Comparison of ENCODE assay signal across 9 cellular contexts in genomic region chrX:22800360-22800759, GRCh38.
DNase-seq lines count a peak whose midpoint lies in the region; ATAC-seq and TF ChIP-seq lines count a peak whose summit lies in the region.
"Had no signal": no experiment of that assay in that cellular context is flagged by ENCODE, and none has a peak within 500 bp of the region (broad histone marks: within the 10 kb centered on the region; RNA-seq: fewer than 3 reads in every experiment).

No MANE protein-coding gene starts in this region.

- H3K9me2 ChIP-seq in GM23338 (ENCODE audit: insufficient read depth): no peaks in the 10 kb centered on the region
- no peaks in the 10 kb centered on the region for H3K9me2 ChIP-seq in PC-9 (ENCODE audit: insufficient read depth)

- POLR2A ChIA-PET in PC-9 (lab: Charles Lee; ENCODE audit: unreplicated experiment): interaction anchor here (0.6 kb wide), 1 partner anchor 1017 kb away, joined by 4 read pairs; no protein-coding TSS in a partner anchor

- ATAC-seq in GM23338: no peak
- no peak for ATAC-seq in stimulated activated naive B cell treated with anti-CD40 and anti-IgM and Interleukin-4, amounts not matched to agents 10 μg/mL and 1 μg/mL and 100 μg/mL, for 72 hours (replicated peaks)
- ATAC-seq in HG03097 (IDR thresholded peaks at IDR 0.05; ENCODE audit: low FRiP score, unreplicated experiment): no peak

- CTCF ChIA-PET in PC-9 (lab: Charles Lee): interaction anchor here (0.6 kb wide), 1 partner anchor 223 kb away, joined by 3 read pairs; no protein-coding TSS in a partner anchor

- H3K79me2 ChIP-seq in GM23338 (replicated peaks; ENCODE audit: insufficient read depth) (no peaks in the 10 kb centered on the region), PC-9 (ENCODE audit: low read depth) (no peaks in the 10 kb centered on the region)

- no peak for TF ChIP-seq CTCF in GM23338 (conservative IDR thresholded peaks at IDR 0.05; ENCODE audit: low read depth in 2 of 2)
- no peak for TF ChIP-seq CTCF in PC-9 (conservative IDR thresholded peaks at IDR 0.05)

- no peaks in the 10 kb centered on the region; the same call in 2 of the 3 replicates for H3K9me3 Mint-ChIP-seq in GM23338
- H3K9me3 Mint-ChIP-seq in stimulated activated naive B cell treated with anti-CD40 and anti-IgM and Interleukin-4, amounts not matched to agents 10 μg/mL and 1 μg/mL and 100 μg/mL, for 72 hours: no peaks in the 10 kb centered on the region

- H2AFZ ChIP-seq in GM23338 (no peak overlapping the region), PC-9 (no peak overlapping the region)

- H3K27ac Mint-ChIP-seq in GM23338: peak overlapping the region; percentile 92
- H3K27ac Mint-ChIP-seq in stimulated activated naive B cell treated with anti-CD40 and anti-IgM and Interleukin-4, amounts not matched to agents 10 μg/mL and 1 μg/mL and 100 μg/mL, for 72 hours: no peak overlapping the region
- H3K27ac Mint-ChIP-seq: activated naive CD8-positive, alpha-beta T cell had no signal

- H3K4me3 ChIP-seq in GM23338 (no peak overlapping the region), PC-9 (no peak overlapping the region), skeletal muscle satellite cell (ENCODE audit: low read length) (no peak overlapping the region)

- H3K9ac ChIP-seq in skeletal muscle satellite cell (ENCODE audit: low read depth, low read length): no peak overlapping the region

- H3F3A ChIP-seq in GM23338 (replicated peaks; ENCODE audit: low read depth): no peaks in the 10 kb centered on the region
- H3F3A ChIP-seq in PC-9 (ENCODE audit: insufficient read depth, low read depth): no peaks in the 10 kb centered on the region; the same call in 1 of the 2 replicates

- H3K36me3 Mint-ChIP-seq in GM23338 (ENCODE audit: low read depth): no peaks in the 10 kb centered on the region
- no peaks in the 10 kb centered on the region for H3K36me3 Mint-ChIP-seq in stimulated activated naive B cell treated with anti-CD40 and anti-IgM and Interleukin-4, amounts not matched to agents 10 μg/mL and 1 μg/mL and 100 μg/mL, for 72 hours
- H3K36me3 Mint-ChIP-seq: activated naive CD8-positive, alpha-beta T cell had no signal

- no peak overlapping the region for H3K4me2 ChIP-seq in GM23338
- H3K4me2 ChIP-seq in PC-9: peak overlapping the region; percentile 16; the same call in 1 of the 2 replicates
- H3K4me2 ChIP-seq in skeletal muscle satellite cell (ENCODE audit: low read length): peak overlapping the region; percentile 54

- H3K4me3 Mint-ChIP-seq in GM23338: no peak overlapping the region
- H3K4me3 Mint-ChIP-seq in stimulated activated naive B cell treated with anti-CD40 and anti-IgM and Interleukin-4, amounts not matched to agents 10 μg/mL and 1 μg/mL and 100 μg/mL, for 72 hours: no peak overlapping the region
- H3K4me3 Mint-ChIP-seq: activated naive CD8-positive, alpha-beta T cell had no signal

- H3K36me3 ChIP-seq in GM23338 (ENCODE audit: insufficient read depth) (no peaks in the 10 kb centered on the region), PC-9 (ENCODE audit: low read depth) (no peaks in the 10 kb centered on the region), skeletal muscle satellite cell (ENCODE audit: insufficient read depth, low read length) (no peaks in the 10 kb centered on the region)

- DNase-seq in GM23338 (ENCODE audit: low spot score) (peak; percentile 19), PC-9 (peak; percentile 21 to 65), fibroblast of gingiva (ENCODE audit: low read depth) (peak; percentile 71), OCI-M2 (lab: John Stamatoyannopoulos, UW; ENCODE audit: unreplicated experiment) (no peak), DMS 273 treated with DMSO at 0.1 percent for 48 hours (lab: John Stamatoyannopoulos, UW) (no peak)
- DNase-seq in stimulated activated naive B cell treated with anti-CD40 and anti-IgM and Interleukin-4, amounts not matched to agents 10 μg/mL and 1 μg/mL and 100 μg/mL, for 72 hours: no peak

- H3K27me3 ChIP-seq in GM23338 (ENCODE audit: insufficient read depth): no peaks in the 10 kb centered on the region
- no peaks in the 10 kb centered on the region for H3K27me3 ChIP-seq in PC-9 (ENCODE audit: insufficient read depth, low read depth)
- no peaks in the 10 kb centered on the region for H3K27me3 ChIP-seq in skeletal muscle satellite cell (ENCODE audit: control insufficient read depth, insufficient read depth, low read length)

- peaks cover 6% of the 10 kb centered on the region; the same call in 2 of the 3 replicates for H3K4me1 Mint-ChIP-seq in GM23338
- no peaks in the 10 kb centered on the region for H3K4me1 Mint-ChIP-seq in stimulated activated naive B cell treated with anti-CD40 and anti-IgM and Interleukin-4, amounts not matched to agents 10 μg/mL and 1 μg/mL and 100 μg/mL, for 72 hours

- H3K27ac ChIP-seq in GM23338 (ENCODE audit: low read depth) (no peak overlapping the region), PC-9 (peak overlapping the region; percentile 44)

- intact Hi-C loops in PC-9 (cut with micrococcal nuclease; ENCODE audit: unreplicated experiment): no loop called here

- H3K9me3 ChIP-seq in PC-9 (ENCODE audit: insufficient read depth, low read depth): no peaks in the 10 kb centered on the region
- H3K9me3 ChIP-seq in skeletal muscle satellite cell (replicated peaks; ENCODE audit: low read length): no peaks in the 10 kb centered on the region

- peaks cover 2% of the 10 kb centered on the region for H3K27me3 Mint-ChIP-seq in GM23338 (ENCODE audit: insufficient read depth, low read depth, poor library complexity)
- H3K27me3 Mint-ChIP-seq in stimulated activated naive B cell treated with anti-CD40 and anti-IgM and Interleukin-4, amounts not matched to agents 10 μg/mL and 1 μg/mL and 100 μg/mL, for 72 hours: peaks cover 0 to 4% of the 10 kb centered on the region in 2 donors
- H3K27me3 Mint-ChIP-seq: activated naive CD8-positive, alpha-beta T cell had no signal

- BruUV-seq in PC-9 (replicated peaks; lab: Mats Ljungman, UMichigan): no TSS peak

- H4K20me1 ChIP-seq in GM23338 (replicated peaks; ENCODE audit: insufficient read depth): no peaks in the 10 kb centered on the region
- no peaks in the 10 kb centered on the region for H4K20me1 ChIP-seq in PC-9 (ENCODE audit: insufficient read depth)

- H3K4me1 ChIP-seq in GM23338 (ENCODE audit: insufficient read depth) (0 out of 2 replicates have a peak, but pooled peaks cover 7% of the 10 kb centered on the region), PC-9 (replicated peaks; ENCODE audit: insufficient read depth) (peaks cover 9% of the 10 kb centered on the region; the same call in 1 of the 2 replicates), skeletal muscle satellite cell (ENCODE audit: control insufficient read depth, insufficient read depth, low read length) (peaks cover 13% of the 10 kb centered on the region)

TF ChIP-seq in GM23338, 12 proteins besides CTCF, POLR2A, EP300 and RAD21:
- no peak for TF ChIP-seq ETS1 (IDR thresholded peaks at IDR 0.05)
TF ChIP-seq in GM23338: peak in this region for 0.

Comparison
In these comparisons a context has a peak if more than half of its experiments do, and no peak if none do; other contexts are left out.
1. DNase-seq: peak in GM23338 (single experiment), PC-9 (2 of 2) and fibroblast of gingiva (single experiment); none in stimulated activated naive B cell treated with anti-CD40 and anti-IgM and Interleukin-4, amounts not matched to agents 10 μg/mL and 1 μg/mL and 100 μg/mL, for 72 hours (single experiment), OCI-M2 (single experiment) and DMS 273 treated with DMSO at 0.1 percent for 48 hours (single experiment).